ENCODE assay signal across 9 cellular contexts in genomic region chr4:151117371-151117962, GRCh38. TPM values are rescaled to one million over a fixed set of nuclear protein-coding genes. Genes with fewer than 3 reads are reported as not detected.
DNase-seq lines count a peak whose midpoint lies in the region; ATAC-seq and TF ChIP-seq lines count a peak whose summit lies in the region.
"Had no signal": no experiment of that assay in that cellular context is flagged by ENCODE, and none has a peak within 500 bp of the region (broad histone marks: within the 10 kb centered on the region; RNA-seq: fewer than 3 reads in every experiment).

No MANE protein-coding gene starts in this region.

- no peak for TF ChIP-seq POLR2A in adrenal gland (IDR thresholded peaks at IDR 0.05)

- 24 to 39% (median 32%) methylated on average over 10 to 14 of the region's 14 CpGs for WGBS in adrenal gland, 4 donors
- WGBS in heart right ventricle, 2 donors: 37 to 40% methylated on average over 14 of the region's 14 CpGs

- TF ChIP-seq CTCF in adrenal gland (IDR thresholded peaks at IDR 0.05): peak; percentile 56 to 81 (median 74)
- peak; percentile 41 to 85 (median 77) for TF ChIP-seq CTCF in heart right ventricle (IDR thresholded peaks at IDR 0.05)

- peak; percentile 12 to 83 (median 38) for DNase-seq in NCI-H1417 (lab: John Stamatoyannopoulos, UW)
- DNase-seq in NCI-H1417 treated with DMSO at 0.1 percent for 48 hours (lab: John Stamatoyannopoulos, UW): no peak
- peak; percentile 47 for DNase-seq in HuH-7.5 (ENCODE audit: low spot score)
- DNase-seq in OCI-M1 (lab: John Stamatoyannopoulos, UW): peak; percentile 86
- peak; percentile 63 to 88 (median 69) for DNase-seq in adrenal gland
- DNase-seq in heart right ventricle: peak in 1 of 2 donors; percentile 68
- DNase-seq in putamen (ENCODE audit: low spot score): peak; percentile 67

- H3K4me1 ChIP-seq in adrenal gland (replicated peaks in 1 of 2) (peaks cover 0 to 5% of the 10 kb centered on the region in 2 donors), heart right ventricle (peaks cover 0 to 24% (median 9%) of the 10 kb centered on the region in 9 donors)

- H3K9me3 ChIP-seq in adrenal gland (replicated peaks in 1 of 3) (no peaks in the 10 kb centered on the region), heart right ventricle (no peaks in the 10 kb centered on the region)
- H3K9me3 ChIP-seq: BLaER1 treated with 17β-estradiol and CSF1 and Interleukin-3, amounts not matched to agents 10 nM and 100 nM had no signal

- intact Hi-C loops in adrenal gland (cut with DNase I): loop anchor here in 1 of 2 donors (5.0 kb wide), 1 partner anchor 245 kb away; no protein-coding TSS in a partner anchor
- intact Hi-C loops in heart right ventricle (cut with DNase I): loop anchor here in 6 of 10 donors (1.0 to 10.0 kb wide), 6 partner anchors 227 to 1267 kb away; no protein-coding TSS in a partner anchor

- no peak overlapping the region for H3K27ac ChIP-seq in adrenal gland
- H3K27ac ChIP-seq in heart right ventricle: peak overlapping the region in 4 of 10 donors; percentile 20 to 42 (median 34)
- H3K27ac ChIP-seq: BLaER1 treated with 17β-estradiol and CSF1 and Interleukin-3, amounts not matched to agents 10 nM and 100 nM had no signal

- H3K4me3 ChIP-seq in adrenal gland: no peak overlapping the region
- H3K4me3 ChIP-seq in heart right ventricle: no peak overlapping the region
- H3K4me3 ChIP-seq: BLaER1 treated with 17β-estradiol and CSF1 and Interleukin-3, amounts not matched to agents 10 nM and 100 nM had no signal

- ATAC-seq in GM21737 (IDR thresholded peaks at IDR 0.05; ENCODE audit: unreplicated experiment) (peak; percentile 91), heart right ventricle (peak in 7 of 8 donors; percentile 47 to 66 (median 59))

- no peaks in the 10 kb centered on the region for H3K27me3 ChIP-seq in adrenal gland
- H3K27me3 ChIP-seq in heart right ventricle: no peaks in the 10 kb centered on the region
- H3K27me3 ChIP-seq: BLaER1 treated with 17β-estradiol and CSF1 and Interleukin-3, amounts not matched to agents 10 nM and 100 nM had no signal

- H3K36me3 ChIP-seq in adrenal gland (replicated peaks in 1 of 2) (peaks cover 0 to 4% of the 10 kb centered on the region in 2 donors), heart right ventricle (peaks cover 0 to 82% (median 7%) of the 10 kb centered on the region in 9 donors)

RNA-seq across cellular contexts. Expression of gene RPS3A, which starts 18.0 kb away (rescaled TPM):
- 1,000 to 10,000 TPM; 1,018 to 2,884 (median 1,729) TPM for total RNA-seq in adrenal gland
- 1,000 to 10,000 TPM; 1,248 to 1,664 (median 1,404) TPM for polyA plus RNA-seq in adrenal gland
- 1,000 to 10,000 TPM in 3 of 10 donors, 100 to 1,000 TPM in 7; 716 to 1,104 (median 881) TPM for total RNA-seq in heart right ventricle
- polyA plus RNA-seq in heart right ventricle: 1,000 to 10,000 TPM in 1 of 2 donors, 100 to 1,000 TPM in 1; 865 to 2,252 TPM
